In the genomic region with DNA sequence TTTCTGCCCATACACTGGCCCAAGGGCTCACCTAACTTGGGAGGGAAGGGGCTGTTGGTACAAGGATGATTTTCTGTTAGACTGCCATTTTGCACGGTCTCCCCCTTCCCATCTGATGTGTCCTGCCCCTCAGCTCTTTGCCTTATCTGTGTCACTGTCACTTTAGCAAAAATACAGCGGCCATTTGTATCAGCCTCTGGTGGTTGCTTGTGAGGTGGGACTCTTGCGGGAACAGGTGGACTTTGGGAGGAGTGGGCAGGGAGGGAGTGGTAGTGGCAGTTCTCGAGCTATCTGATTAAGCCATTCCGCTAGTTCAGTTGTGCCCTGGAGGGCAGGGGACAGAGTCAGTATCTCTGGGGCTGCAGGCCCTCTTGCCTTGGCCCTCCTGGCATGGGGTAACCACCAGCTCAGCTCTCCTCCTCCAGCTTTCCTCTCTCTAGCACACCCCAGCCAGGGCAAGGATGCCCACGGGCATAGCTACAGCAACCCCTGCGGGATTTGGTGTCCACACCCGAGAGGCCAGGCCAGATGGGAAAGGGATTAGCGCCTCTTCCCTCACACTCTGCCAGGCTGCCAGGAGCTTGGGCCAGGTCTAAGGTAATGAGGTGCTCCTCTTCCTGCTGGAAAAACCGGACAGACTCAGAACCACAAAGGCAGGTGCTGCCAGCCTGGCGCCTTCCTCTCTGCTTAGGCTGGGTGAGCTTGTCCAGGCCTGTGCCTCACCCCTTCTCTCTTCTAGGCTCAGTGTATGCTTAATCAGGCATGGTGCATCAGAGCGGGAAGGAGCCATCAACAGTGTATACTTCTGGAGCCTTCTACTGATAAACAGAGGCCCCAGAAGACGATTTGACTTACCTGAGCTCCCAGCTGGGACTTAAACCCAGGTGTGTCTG, we compare ENCODE assay signal across 10 cellular contexts. TPM values are rescaled to one million over a fixed set of nuclear protein-coding genes. Genes with fewer than 3 reads are reported as not detected.
DNase-seq lines count a peak whose midpoint lies in the region; ATAC-seq, FAIRE-seq and TF ChIP-seq lines count a peak whose summit lies in the region.
"Had no signal": no experiment of that assay in that cellular context is flagged by ENCODE, and none has a peak within 500 bp of the region (broad histone marks: within the 10 kb centered on the region; RNA-seq: fewer than 3 reads in every experiment).

No MANE protein-coding gene starts in this region.

- no peak overlapping the region for H3K9ac ChIP-seq in endothelial cell of umbilical vein (replicated peaks; ENCODE audit: extremely low read depth, insufficient read depth, low read length)

- no peak overlapping the region for H3K4me2 ChIP-seq in endothelial cell of umbilical vein (ENCODE audit: insufficient read depth, low read length)

- H3K4me1 Mint-ChIP-seq in activated CD8-positive, alpha-beta memory T cell treated with anti-CD3 and anti-CD28 coated beads, Interleukin-2, amount 10 ng/mL, durations not matched to agents 7 days and 5 days, result peaks cover 16% of the 10 kb centered on the region

- H3K4me3 Mint-ChIP-seq in activated CD8-positive, alpha-beta memory T cell treated with anti-CD3 and anti-CD28 coated beads, Interleukin-2, amount 10 ng/mL, durations not matched to agents 7 days and 5 days, result no peak overlapping the region

- TF ChIP-seq CTCF in RWPE2 (IDR thresholded peaks at IDR 0.05; ENCODE audit: poor library complexity, severe bottlenecking) (no peak), endothelial cell of umbilical vein (IDR thresholded peaks at IDR 0.05; ENCODE audit: extremely low read depth in 1 of 2, insufficient read depth in 1 of 2, low read depth in 1 of 2, low read length in 2 of 2) (no peak)

- H3K36me3 ChIP-seq in RWPE2 (ENCODE audit: low read depth) (peaks cover 47% of the 10 kb centered on the region), endothelial cell of umbilical vein (ENCODE audit: control insufficient read depth in 2 of 2, extremely low read depth in 1 of 2, insufficient read depth in 2 of 2, low read length in 2 of 2) (peaks cover 17 to 41% of the 10 kb centered on the region in 2 experiments)

- peak overlapping the region; percentile 21 for H3K27ac Mint-ChIP-seq in activated CD8-positive, alpha-beta memory T cell treated with anti-CD3 and anti-CD28 coated beads, Interleukin-2, amount 10 ng/mL, durations not matched to agents 7 days and 5 days
- H3K27ac Mint-ChIP-seq: progenitor cell of endocrine pancreas had no signal

- no peaks in the 10 kb centered on the region for H3K9me1 ChIP-seq in endothelial cell of umbilical vein (replicated peaks; ENCODE audit: control insufficient read depth, extremely low read depth, insufficient read depth, low read length)

- H3K4me1 ChIP-seq in RWPE2 (ENCODE audit: insufficient read depth, poor library complexity, severe bottlenecking) (peaks cover 20% of the 10 kb centered on the region), endothelial cell of umbilical vein (ENCODE audit: control insufficient read depth, extremely low read depth, insufficient read depth, low read length) (peaks cover 27% of the 10 kb centered on the region)

- no peak overlapping the region for H2AFZ ChIP-seq in endothelial cell of umbilical vein (ENCODE audit: low read depth, low read length)

- TF ChIP-seq POLR2A in endothelial cell of umbilical vein (IDR thresholded peaks at IDR 0.05; ENCODE audit: low read depth, low read length), result peak; percentile 9

- CTCF ChIA-PET in activated CD8-positive, alpha-beta memory T cell treated with anti-CD3 and anti-CD28 coated beads, Interleukin-2, amount 10 ng/mL, durations not matched to agents 7 days and 5 days (lab: Charles Lee), result interaction anchor here (0.6 to 19.5 kb wide), 10 partner anchors 8 to 130 kb away, joined by 3 to 954 read pairs (median 6); a partner anchor contains a TSS
- CTCF ChIA-PET in endothelial cell of umbilical vein (lab: Charles Lee), result interaction anchor here (0.7 to 10.4 kb wide), 16 partner anchors 9 to 68 kb away, joined by 3 to 244 read pairs (median 5); a partner anchor contains a TSS

- H4K20me1 ChIP-seq in endothelial cell of umbilical vein (replicated peaks; ENCODE audit: control insufficient read depth, extremely low read depth, insufficient read depth, low read length), result no peaks in the 10 kb centered on the region

- H3K4me3 ChIP-seq in RWPE2 (ENCODE audit: severe bottlenecking) (no peak overlapping the region), endothelial cell of umbilical vein (replicated peaks in 1 of 3; ENCODE audit: insufficient read depth in 1 of 3, low read depth in 1 of 3, low read length in 3 of 3) (no peak overlapping the region)

- H3K9me3 Mint-ChIP-seq in activated CD8-positive, alpha-beta memory T cell treated with anti-CD3 and anti-CD28 coated beads, Interleukin-2, amount 10 ng/mL, durations not matched to agents 7 days and 5 days (ENCODE audit: low read depth), result no peaks in the 10 kb centered on the region

- H3K27me3 ChIP-seq in RWPE2 (ENCODE audit: insufficient read depth, poor library complexity, severe bottlenecking) (no peaks in the 10 kb centered on the region), endothelial cell of umbilical vein (ENCODE audit: control insufficient read depth in 2 of 2, insufficient read depth in 2 of 2, low read length in 2 of 2) (no peaks in the 10 kb centered on the region)
- H3K27me3 ChIP-seq: BE2C had no signal

- no peaks in the 10 kb centered on the region for H3K9me3 ChIP-seq in RWPE2 (ENCODE audit: severe bottlenecking)
- no peaks in the 10 kb centered on the region for H3K9me3 ChIP-seq in endothelial cell of umbilical vein (replicated peaks; ENCODE audit: control insufficient read depth, insufficient read depth, low read length)
- H3K9me3 ChIP-seq: BE2C had no signal

- H3K27me3 Mint-ChIP-seq in activated CD8-positive, alpha-beta memory T cell treated with anti-CD3 and anti-CD28 coated beads, Interleukin-2, amount 10 ng/mL, durations not matched to agents 7 days and 5 days, result no peaks in the 10 kb centered on the region
- H3K27me3 Mint-ChIP-seq: progenitor cell of endocrine pancreas had no signal

- no peak for FAIRE-seq in endothelial cell of umbilical vein (lab: Jason Lieb, UNC)

- POLR2A ChIA-PET in endothelial cell of umbilical vein (lab: Charles Lee), result interaction anchor here (0.5 to 1.5 kb wide), 2 partner anchors 16 to 57 kb away, joined by 3 to 8 read pairs; no protein-coding TSS in a partner anchor

- dilution Hi-C loops in endothelial cell of umbilical vein (cut with MboI; ENCODE audit: extremely low pct_ligation_motif_present, low sequenced_read_pairs), result no loop called here

- no peaks in the 10 kb centered on the region for H3K79me2 ChIP-seq in endothelial cell of umbilical vein (ENCODE audit: control insufficient read depth, insufficient read depth, low read length)

- DNase-seq in activated CD8-positive, alpha-beta memory T cell treated with anti-CD3 and anti-CD28 coated beads, Interleukin-2, amount 10 ng/mL, durations not matched to agents 7 days and 5 days, result no peak
- DNase-seq in activated CD8-positive, alpha-beta memory T cell treated with anti-CD3 and anti-CD28 coated beads, Interleukin-2, amount 50 U/mL, for 4 hours, result no peak
- no peak for DNase-seq in RWPE2 (ENCODE audit: low spot score)
- no peak for DNase-seq in endothelial cell of umbilical vein (ENCODE audit: low read depth, low spot score)
- DNase-seq in kidney glomerular epithelial cell (lab: John Stamatoyannopoulos, UW), result no peak
- DNase-seq: BE2C had no signal

- intact Hi-C loops in endothelial cell of umbilical vein (cut with micrococcal nuclease), result loop anchor here (5.0 kb wide), 1 partner anchor 36 kb away; a partner anchor contains a TSS

- no TSS peak for BruUV-seq in endothelial cell of umbilical vein (replicated peaks; lab: Mats Ljungman, UMichigan)

- peaks cover 18% of the 10 kb centered on the region for H3K36me3 Mint-ChIP-seq in activated CD8-positive, alpha-beta memory T cell treated with anti-CD3 and anti-CD28 coated beads, Interleukin-2, amount 10 ng/mL, durations not matched to agents 7 days and 5 days

- H3K27ac ChIP-seq in RWPE2 (ENCODE audit: poor library complexity, severe bottlenecking) (peak overlapping the region; percentile 53), endothelial cell of umbilical vein (ENCODE audit: insufficient read depth, low read depth, low read length) (no peak overlapping the region), temporal lobe (ENCODE audit: low read depth, low read length) (peak overlapping the region; percentile 87)

- ATAC-seq in activated CD8-positive, alpha-beta memory T cell treated with anti-CD3 and anti-CD28 coated beads, Interleukin-2, amount 10 ng/mL, durations not matched to agents 7 days and 5 days, result no peak
- ATAC-seq in RWPE2 (ENCODE audit: low read depth) (peak; percentile 54), HG03378 (IDR thresholded peaks at IDR 0.05; ENCODE audit: unreplicated experiment) (no peak), GM19467 (IDR thresholded peaks at IDR 0.05; ENCODE audit: unreplicated experiment) (no peak)

RNA-seq across cellular contexts. Expression of a gene that starts 8.7 kb away (rescaled TPM):
- 10 to 100 TPM; 13.9 to 18.5 TPM for total RNA-seq in activated CD8-positive, alpha-beta memory T cell treated with anti-CD3 and anti-CD28 coated beads, Interleukin-2, amount 10 ng/mL, durations not matched to agents 7 days and 5 days
- 17.9 and 20.3 TPM in 2 replicates for total RNA-seq in endothelial cell of umbilical vein
- polyA plus RNA-seq in endothelial cell of umbilical vein, result 17.3 and 19.8 TPM in 2 replicates
- 13.0 and 14.1 TPM in 2 replicates for polyA plus RNA-seq in endothelial cell of umbilical vein (2011; cell fraction: cytosol; rRNA removed)
- 21.7 and 24.5 TPM in 2 replicates for polyA plus RNA-seq in endothelial cell of umbilical vein (2011; cell fraction: nucleus; rRNA removed)
- polyA plus RNA-seq in endothelial cell of umbilical vein (2012), result 14.7 and 19.3 TPM in 2 replicates
- polyA minus RNA-seq in endothelial cell of umbilical vein, result 14.9 and 20.7 TPM in 2 replicates
- 18.2 TPM for polyA minus RNA-seq in endothelial cell of umbilical vein (2011; cell fraction: cytosol; rRNA and poly(A)+ RNA removed)
- 7.0 and 7.5 TPM in 2 replicates for polyA minus RNA-seq in endothelial cell of umbilical vein (2011; cell fraction: nucleus; rRNA and poly(A)+ RNA removed)
- 7.4 TPM for total RNA-seq in temporal lobe

RNA-seq across cellular contexts. Expression of a gene that starts 23.0 kb away (rescaled TPM):
- total RNA-seq in activated CD8-positive, alpha-beta memory T cell treated with anti-CD3 and anti-CD28 coated beads, Interleukin-2, amount 10 ng/mL, durations not matched to agents 7 days and 5 days, result 1 to 10 TPM; 1.5 to 1.9 TPM
- total RNA-seq in endothelial cell of umbilical vein (53.6 and 55.1 TPM in 2 replicates), temporal lobe (6.9 TPM)
- polyA plus RNA-seq in endothelial cell of umbilical vein, result 30.8 and 34.5 TPM in 2 replicates
- polyA plus RNA-seq in endothelial cell of umbilical vein (2011; cell fraction: cytosol; rRNA removed), result 14.4 and 18.3 TPM in 2 replicates
- polyA plus RNA-seq in endothelial cell of umbilical vein (2011; cell fraction: nucleus; rRNA removed), result 171 and 207 TPM in 2 replicates
- polyA plus RNA-seq in endothelial cell of umbilical vein (2012), result 29.7 and 38.7 TPM in 2 replicates
- polyA minus RNA-seq in endothelial cell of umbilical vein, result 34.0 and 42.1 TPM in 2 replicates
- 3.3 TPM for polyA minus RNA-seq in endothelial cell of umbilical vein (2011; cell fraction: cytosol; rRNA and poly(A)+ RNA removed)
- 57.3 and 65.6 TPM in 2 replicates for polyA minus RNA-seq in endothelial cell of umbilical vein (2011; cell fraction: nucleus; rRNA and poly(A)+ RNA removed)

RNA-seq across cellular contexts. Expression of a gene that starts 38.0 kb away (rescaled TPM):
- 100 to 1,000 TPM; 226 to 284 TPM for total RNA-seq in activated CD8-positive, alpha-beta memory T cell treated with anti-CD3 and anti-CD28 coated beads, Interleukin-2, amount 10 ng/mL, durations not matched to agents 7 days and 5 days
- 249 and 252 TPM in 2 replicates for total RNA-seq in endothelial cell of umbilical vein
- 119 and 122 TPM in 2 replicates for polyA plus RNA-seq in endothelial cell of umbilical vein
- polyA plus RNA-seq in endothelial cell of umbilical vein (2011; cell fraction: cytosol; rRNA removed), result 101 and 125 TPM in 2 replicates
- polyA plus RNA-seq in endothelial cell of umbilical vein (2011; cell fraction: nucleus; rRNA removed), result 462 and 531 TPM in 2 replicates
- 105 and 119 TPM in 2 replicates for polyA plus RNA-seq in endothelial cell of umbilical vein (2012)
- polyA minus RNA-seq in endothelial cell of umbilical vein, result 81.4 and 95.8 TPM in 2 replicates
- polyA minus RNA-seq in endothelial cell of umbilical vein (2011; cell fraction: cytosol; rRNA and poly(A)+ RNA removed), result 25.6 TPM
- polyA minus RNA-seq in endothelial cell of umbilical vein (2011; cell fraction: nucleus; rRNA and poly(A)+ RNA removed), result 127 and 192 TPM in 2 replicates
- total RNA-seq in temporal lobe, result 10.8 TPM

RNA-seq across cellular contexts. Expression of a gene that starts 56.4 kb away (rescaled TPM):
- not detected for total RNA-seq in activated CD8-positive, alpha-beta memory T cell treated with anti-CD3 and anti-CD28 coated beads, Interleukin-2, amount 10 ng/mL, durations not matched to agents 7 days and 5 days
- not detected in 2 replicates for total RNA-seq in endothelial cell of umbilical vein
- not detected in 2 replicates for polyA plus RNA-seq in endothelial cell of umbilical vein
- polyA plus RNA-seq in endothelial cell of umbilical vein (2011; cell fraction: cytosol; rRNA removed), result 0.04 TPM in 1 of 2 replicates, not detected in the other
- polyA plus RNA-seq in endothelial cell of umbilical vein (2011; cell fraction: nucleus; rRNA removed), result 0.32 and 0.48 TPM in 2 replicates
- 0.07 TPM in 1 of 2 replicates, not detected in the other for polyA plus RNA-seq in endothelial cell of umbilical vein (2012)
- not detected in 2 replicates for polyA minus RNA-seq in endothelial cell of umbilical vein
- not detected for polyA minus RNA-seq in endothelial cell of umbilical vein (2011; cell fraction: cytosol; rRNA and poly(A)+ RNA removed)
- polyA minus RNA-seq in endothelial cell of umbilical vein (2011; cell fraction: nucleus; rRNA and poly(A)+ RNA removed), result not detected in 2 replicates
- total RNA-seq in temporal lobe, result not detected
- total RNA-seq: progenitor cell of endocrine pancreas had no signal

Comparison
In these comparisons a context has a peak if more than half of its experiments do, and no peak if none do; other contexts are left out.
1. RNA of a gene that starts 38.0 kb away (total RNA-seq): 226 to 284 TPM in activated CD8-positive, alpha-beta memory T cell treated with anti-CD3 and anti-CD28 coated beads, Interleukin-2, amount 10 ng/mL, durations not matched to agents 7 days and 5 days and 249 to 252 TPM in endothelial cell of umbilical vein; 10.8 TPM in temporal lobe (single experiment); every median in the first group is over 10 times any median in the second.